Comparison of ENCODE assay signal across 20 cellular contexts in the genomic region with DNA sequence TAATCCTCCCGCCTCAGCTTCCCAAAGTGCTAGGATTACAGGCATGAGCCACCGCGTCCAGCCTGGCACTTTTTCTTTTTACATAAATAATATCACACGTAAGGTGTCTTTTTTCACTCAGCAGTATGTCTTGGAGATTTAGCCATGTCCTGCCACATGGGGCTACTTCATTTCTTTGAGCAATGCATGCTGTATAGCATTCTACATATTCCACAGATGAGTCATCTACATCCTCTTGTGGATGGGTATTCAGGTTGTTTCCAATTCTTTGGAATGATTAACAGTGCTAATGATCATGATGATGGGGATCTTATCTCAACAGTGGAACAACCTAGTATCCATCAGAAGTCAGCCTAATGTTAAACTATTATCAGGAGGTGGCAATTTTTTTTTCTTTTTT. TPM values are rescaled to one million over a fixed set of nuclear protein-coding genes. Genes with fewer than 3 reads are reported as not detected.
DNase-seq lines count a peak whose midpoint lies in the region; ATAC-seq and TF ChIP-seq lines count a peak whose summit lies in the region.
"Had no signal": no experiment of that assay in that cellular context is flagged by ENCODE, and none has a peak within 500 bp of the region (broad histone marks: within the 10 kb centered on the region; RNA-seq: fewer than 3 reads in every experiment).

No MANE protein-coding gene starts in this region.

- H3K36me3 ChIP-seq in RWPE2 (ENCODE audit: low read depth) (no peaks in the 10 kb centered on the region), esophagus muscularis mucosa (no peaks in the 10 kb centered on the region), heart right ventricle (no peaks in the 10 kb centered on the region)

- H3K4me3 ChIP-seq in RWPE2 (ENCODE audit: severe bottlenecking), result no peak overlapping the region
- no peak overlapping the region for H3K4me3 ChIP-seq in esophagus muscularis mucosa
- no peak overlapping the region for H3K4me3 ChIP-seq in heart right ventricle
- H3K4me3 ChIP-seq: coronary artery, GM23338 had no signal

- WGBS in esophagus muscularis mucosa, result 84% methylated on average over 4 of the region's 4 CpGs
- 85 to 89% methylated on average over 4 of the region's 4 CpGs for WGBS in heart right ventricle, 2 donors

- intact Hi-C loops in esophagus muscularis mucosa (cut with DNase I) (no loop called here), heart right ventricle (cut with DNase I) (no loop called here), head of caudate nucleus (cut with DNase I) (no loop called here)

- ATAC-seq in RWPE2 (ENCODE audit: low read depth) (peak; percentile 97), heart right ventricle (no peak)
- ATAC-seq: activated T-cell treated with anti-CD3 and anti-CD28 coated beads, Interleukin-2, amount 50 U/mL, for 4 hours; esophagus mucosa; GM23338; Right ventricle myocardium inferior; stimulated activated memory B cell treated with anti-CD40 and anti-IgM and Interleukin-4, amounts not matched to agents 10 μg/mL and 1 μg/mL and 100 μg/mL, for 72 hours had no signal

- no peak for TF ChIP-seq POLR2A in esophagus muscularis mucosa (IDR thresholded peaks at IDR 0.05; ENCODE audit: low read depth)

- TF ChIP-seq EP300 in esophagus muscularis mucosa (IDR thresholded peaks at IDR 0.05), result no peak

- peaks cover 6% of the 10 kb centered on the region for H3K4me1 ChIP-seq in RWPE2 (ENCODE audit: insufficient read depth, poor library complexity, severe bottlenecking)
- no peaks in the 10 kb centered on the region for H3K4me1 ChIP-seq in esophagus muscularis mucosa
- H3K4me1 ChIP-seq in heart right ventricle, result no peaks in the 10 kb centered on the region

- H3K27ac ChIP-seq in RWPE2 (ENCODE audit: poor library complexity, severe bottlenecking) (peak overlapping the region; percentile 14), esophagus muscularis mucosa (replicated peaks in 1 of 4) (no peak overlapping the region), heart right ventricle (no peak overlapping the region)
- H3K27ac ChIP-seq: coronary artery, KMS-11 had no signal

- H3K27me3 ChIP-seq in RWPE2 (ENCODE audit: insufficient read depth, poor library complexity, severe bottlenecking) (no peaks in the 10 kb centered on the region), esophagus muscularis mucosa (no peaks in the 10 kb centered on the region), heart right ventricle (peaks cover 0 to 5% (median 0%) of the 10 kb centered on the region in 7 donors)

- DNase-seq in H4 (ENCODE audit: low spot score), result peak; percentile 24
- DNase-seq in RWPE2 (ENCODE audit: low spot score), result no peak
- DNase-seq in esophagus muscularis mucosa (ENCODE audit: extremely low spot score), result peak; percentile 8
- DNase-seq in renal cortical epithelial cell (ENCODE audit: low read depth), result peak; percentile 89
- DNase-seq in medulla oblongata (ENCODE audit: extremely low spot score), result no peak
- no peak for DNase-seq in heart right ventricle
- DNase-seq in HuH-7 (ENCODE audit: low spot score), result no peak
- DNase-seq in head of caudate nucleus, result no peak
- DNase-seq: activated CD4-positive, alpha-beta T cell treated with anti-CD3 and anti-CD28 coated beads, Interleukin-2, amount 10 ng/mL, durations not matched to agents 24 days and 14 days; activated T-cell treated with anti-CD3 and anti-CD28 coated beads, Interleukin-2, amount 50 U/mL, for 4 hours; NCI-H1417 treated with DMSO at 0.1 percent for 48 hours; NCI-H748 treated with DMSO at 0.1 percent for 48 hours; T-helper 9 cell; trophoblast cell had no signal

- TF ChIP-seq CTCF in RWPE2 (IDR thresholded peaks at IDR 0.05; ENCODE audit: poor library complexity, severe bottlenecking), result peak; percentile 17
- no peak for TF ChIP-seq CTCF in esophagus muscularis mucosa (IDR thresholded peaks at IDR 0.05)
- TF ChIP-seq CTCF in heart right ventricle (IDR thresholded peaks at IDR 0.05), result no peak

- H3K9me3 ChIP-seq in RWPE2 (ENCODE audit: severe bottlenecking), result no peaks in the 10 kb centered on the region
- peaks cover 0 to 5% (median 2%) of the 10 kb centered on the region in 4 donors for H3K9me3 ChIP-seq in esophagus muscularis mucosa
- peaks cover 0 to 10% (median 0%) of the 10 kb centered on the region in 11 donors for H3K9me3 ChIP-seq in heart right ventricle

RNA-seq across cellular contexts. Expression of gene ZNF503, which starts 50.8 kb away (rescaled TPM):
- 3.4 and 3.7 TPM in 2 replicates for total RNA-seq in H4 (2014; rRNA removed; shearing (Covaris generic))
- 100 to 1,000 TPM in 1 of 4 donors, 10 to 100 TPM in 3; 21.2 to 101 (median 65.1) TPM for total RNA-seq in esophagus muscularis mucosa
- 5.2 and 21.7 TPM in 2 replicates for total RNA-seq in renal cortical epithelial cell
- 1 to 10 TPM; 2.5 to 9.7 (median 4.1) TPM for total RNA-seq in heart right ventricle
- polyA plus RNA-seq in heart right ventricle, result 1 to 10 TPM; 5.2 to 5.6 TPM
- total RNA-seq: GM23338 had no signal

Comparison
In these comparisons a context has a peak if more than half of its experiments do, and no peak if none do; other contexts are left out.
1. DNase-seq: peak in H4 (single experiment), esophagus muscularis mucosa (single experiment) and renal cortical epithelial cell (single experiment); none in RWPE2 (single experiment), medulla oblongata (single experiment), heart right ventricle (0 of 2), HuH-7 (single experiment) and head of caudate nucleus (0 of 42).